In genomic region chr19:16829822-16830289, GRCh38 we compare ENCODE assay signal across 8 cellular contexts. TPM values are rescaled to one million over a fixed set of nuclear protein-coding genes. Genes with fewer than 3 reads are reported as not detected.
DNase-seq lines count a peak whose midpoint lies in the region; ATAC-seq and TF ChIP-seq lines count a peak whose summit lies in the region.

No MANE protein-coding gene starts in this region.

- no peak for DNase-seq in T-helper 1 cell
- no peak for DNase-seq in left colon
- no peak for DNase-seq in cerebellum (ENCODE audit: low spot score)
- DNase-seq in GM10266 (ENCODE audit: extremely low spot score): no peak

- peak overlapping the region; percentile 72 for H3K27ac Mint-ChIP-seq in T-helper 1 cell treated with Interleukin-12 subunit alpha and Interleukin-12 subunit beta and Interleukin-4 antibody, amounts not matched to agents 30 μg/mL and 1 μg/mL, for 36 hours

- H3K4me3 ChIP-seq in thymus (ENCODE audit: low read length): peak overlapping the region; percentile 82

- H3K36me3 ChIP-seq in thymus (ENCODE audit: control insufficient read depth, insufficient read depth): peaks cover 30% of the 10 kb centered on the region

- peaks cover 13% of the 10 kb centered on the region for H3K36me3 Mint-ChIP-seq in T-helper 1 cell treated with Interleukin-12 subunit alpha and Interleukin-12 subunit beta and Interleukin-4 antibody, amounts not matched to agents 30 μg/mL and 1 μg/mL, for 36 hours (ENCODE audit: low read depth)

- ATAC-seq in left colon: peak; percentile 17
- ATAC-seq in GM19324 (IDR thresholded peaks at IDR 0.05; ENCODE audit: low FRiP score, unreplicated experiment): no peak

- peaks cover 14% of the 10 kb centered on the region for H3K4me1 Mint-ChIP-seq in T-helper 1 cell treated with Interleukin-12 subunit alpha and Interleukin-12 subunit beta and Interleukin-4 antibody, amounts not matched to agents 30 μg/mL and 1 μg/mL, for 36 hours (ENCODE audit: low read depth)

- WGBS in thymus: 41% methylated on average over 13 of the region's 13 CpGs

- H3K4me3 Mint-ChIP-seq in T-helper 1 cell treated with Interleukin-12 subunit alpha and Interleukin-12 subunit beta and Interleukin-4 antibody, amounts not matched to agents 30 μg/mL and 1 μg/mL, for 36 hours: peak overlapping the region; percentile 82

- H3K27me3 ChIP-seq in thymus (ENCODE audit: control insufficient read depth, insufficient read depth): peaks cover 2% of the 10 kb centered on the region

- intact Hi-C loops in left colon (cut with DNase I, micrococcal nuclease): loop anchor here in 1 of 2 donors (10.0 kb wide), 1 partner anchor 55 kb away; no protein-coding TSS in a partner anchor

- H3K9me3 ChIP-seq in thymus (ENCODE audit: control insufficient read depth): no peaks in the 10 kb centered on the region

- no peaks in the 10 kb centered on the region for H3K9me3 Mint-ChIP-seq in T-helper 1 cell treated with Interleukin-12 subunit alpha and Interleukin-12 subunit beta and Interleukin-4 antibody, amounts not matched to agents 30 μg/mL and 1 μg/mL, for 36 hours

- no peak for TF ChIP-seq CTCF in GM10266 (IDR thresholded peaks at IDR 0.05; ENCODE audit: control insufficient read depth, insufficient read depth, low read depth, missing control alignments)

- H3K4me1 ChIP-seq in thymus (ENCODE audit: control insufficient read depth, insufficient read depth, low read length): peaks cover 3% of the 10 kb centered on the region

- peak overlapping the region; percentile 68 for H3K27ac ChIP-seq in angular gyrus (ENCODE audit: low read depth, low read length)
- H3K27ac ChIP-seq in thymus (ENCODE audit: low read depth): peak overlapping the region; percentile 36

- H3K27me3 Mint-ChIP-seq in T-helper 1 cell treated with Interleukin-12 subunit alpha and Interleukin-12 subunit beta and Interleukin-4 antibody, amounts not matched to agents 30 μg/mL and 1 μg/mL, for 36 hours (ENCODE audit: low read depth): peaks cover 25% of the 10 kb centered on the region

RNA-seq across cellular contexts. Expression of gene SIN3B, which starts 0.7 kb away (rescaled TPM):
- total RNA-seq in left colon (10 to 100 TPM; 34.1 to 35.7 TPM), cerebellum (61.6 TPM)
- polyA plus RNA-seq in thymus: 32.8 TPM

RNA-seq across cellular contexts. Expression of gene F2RL3, which starts 58.9 kb away (rescaled TPM):
- total RNA-seq in left colon: 1 to 10 TPM; 1.1 to 2.6 TPM
- polyA plus RNA-seq in thymus: 1.9 TPM
- 0.09 TPM for total RNA-seq in cerebellum
